Comparison of ENCODE assay signal across 9 cellular contexts in the genomic region with DNA sequence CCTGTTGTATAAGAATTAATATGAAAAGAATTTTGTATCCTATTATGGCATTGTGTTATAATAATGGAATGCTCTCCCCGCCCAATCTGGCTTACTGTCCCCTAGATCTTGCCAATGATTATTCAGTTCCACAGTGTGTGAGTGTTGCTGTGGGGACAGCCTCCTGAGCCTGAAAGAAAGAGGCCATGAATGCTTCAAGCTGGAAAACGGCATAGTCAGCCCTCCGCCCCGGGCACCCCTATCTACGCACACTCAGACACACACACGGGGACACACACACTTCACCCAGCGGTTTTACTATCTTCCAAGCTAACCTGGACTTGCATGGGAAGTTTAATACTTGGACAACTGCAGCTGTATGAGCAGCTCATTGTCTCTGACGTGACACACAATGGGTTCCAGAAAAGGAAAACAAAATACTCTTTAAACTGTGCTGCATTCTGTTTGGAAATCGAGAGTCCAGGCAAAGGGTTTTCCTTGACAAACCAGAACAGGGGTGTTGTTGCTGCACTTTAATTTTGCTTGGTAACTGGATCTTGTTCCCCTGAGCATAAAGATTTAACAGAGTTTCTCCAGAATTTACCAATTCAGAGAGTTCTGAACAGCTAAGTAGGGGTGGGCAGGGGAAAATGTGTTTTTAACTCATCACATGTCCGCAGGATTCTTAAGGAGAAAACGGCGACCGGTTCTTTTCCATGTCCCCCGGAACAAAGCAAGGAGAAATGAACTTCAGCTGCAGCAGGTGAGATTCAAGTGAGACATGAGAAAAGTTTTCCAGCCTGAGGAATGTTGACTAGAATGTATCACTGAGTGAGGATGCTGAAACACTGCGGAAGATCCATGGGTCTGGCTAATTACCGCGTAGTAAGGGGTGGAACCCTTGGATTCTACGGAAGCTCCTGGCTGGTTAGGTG.
DNase-seq lines count a peak whose midpoint lies in the region; ATAC-seq, FAIRE-seq and TF ChIP-seq lines count a peak whose summit lies in the region.
"Had no signal": no experiment of that assay in that cellular context is flagged by ENCODE, and none has a peak within 500 bp of the region (broad histone marks: within the 10 kb centered on the region; RNA-seq: fewer than 3 reads in every experiment).

No MANE protein-coding gene starts in this region.

- H3K9me3 Mint-ChIP-seq in GM23338 (no peaks in the 10 kb centered on the region), nephron progenitor cell (no peaks in the 10 kb centered on the region)

- no peak for TF ChIP-seq POLR2A in H54 (IDR thresholded peaks at IDR 0.05; ENCODE audit: low read depth, low read length)

- H2AFZ ChIP-seq in GM23338: no peak overlapping the region

- no peak overlapping the region for H3K9ac ChIP-seq in stomach smooth muscle (ENCODE audit: low read length in 2 of 2)

- H3K27me3 ChIP-seq in MG63 (no peaks in the 10 kb centered on the region), muscle layer of duodenum (ENCODE audit: low read depth, low read length) (no peaks in the 10 kb centered on the region), stomach smooth muscle (ENCODE audit: control insufficient read depth in 1 of 2, insufficient read depth in 2 of 2, low read length in 2 of 2) (no peaks in the 10 kb centered on the region), GM23338 (ENCODE audit: insufficient read depth) (no peaks in the 10 kb centered on the region)

- no peaks in the 10 kb centered on the region for H3K79me2 ChIP-seq in GM23338 (replicated peaks; ENCODE audit: insufficient read depth)

- H3K27ac Mint-ChIP-seq in GM23338 (no peak overlapping the region), nephron progenitor cell (no peak overlapping the region)

- peak; percentile 64 for DNase-seq in MG63
- peak; percentile 54 for DNase-seq in fibroblast of mammary gland (ENCODE audit: low read depth)
- no peak for DNase-seq in H54 (ENCODE audit: insufficient read length, low spot score)
- no peak for DNase-seq in GM23338 (ENCODE audit: low spot score)
- no peak for DNase-seq in nephron progenitor cell
- DNase-seq: foreskin melanocyte had no signal

- no peak overlapping the region for H3K4me2 ChIP-seq in GM23338

- no peaks in the 10 kb centered on the region for H3K36me3 Mint-ChIP-seq in GM23338 (ENCODE audit: low read depth)
- no peaks in the 10 kb centered on the region for H3K36me3 Mint-ChIP-seq in nephron progenitor cell (ENCODE audit: low read depth)

- no peak overlapping the region for H3K4me3 Mint-ChIP-seq in GM23338
- H3K4me3 Mint-ChIP-seq in nephron progenitor cell: no peak overlapping the region

- no peak for TF ChIP-seq CTCF in fibroblast of mammary gland (conservative IDR thresholded peaks at IDR 0.05; ENCODE audit: control insufficient read depth, insufficient read depth, low read depth, low read length)
- no peak for TF ChIP-seq CTCF in GM23338 (conservative IDR thresholded peaks at IDR 0.05; ENCODE audit: low read depth in 2 of 2)
- no peak for TF ChIP-seq CTCF in nephron progenitor cell (IDR thresholded peaks at IDR 0.05)

- H3K9me3 ChIP-seq in MG63 (no peaks in the 10 kb centered on the region), muscle layer of duodenum (ENCODE audit: control insufficient read depth in 1 of 2, low read length in 2 of 2) (no peaks in the 10 kb centered on the region), stomach smooth muscle (ENCODE audit: control insufficient read depth in 2 of 2, low read length in 2 of 2) (no peaks in the 10 kb centered on the region)

- no peaks in the 10 kb centered on the region for H3F3A ChIP-seq in GM23338 (replicated peaks; ENCODE audit: low read depth)

- no peaks in the 10 kb centered on the region for H3K27me3 Mint-ChIP-seq in GM23338 (ENCODE audit: insufficient read depth, low read depth, poor library complexity)
- peaks cover 6% of the 10 kb centered on the region for H3K27me3 Mint-ChIP-seq in nephron progenitor cell (ENCODE audit: low read depth, poor library complexity)

- peaks cover 16% of the 10 kb centered on the region; the same call in 2 of the 3 replicates for H3K4me1 Mint-ChIP-seq in GM23338
- peaks cover 31% of the 10 kb centered on the region for H3K4me1 Mint-ChIP-seq in nephron progenitor cell

- H4K20me1 ChIP-seq in GM23338 (replicated peaks; ENCODE audit: insufficient read depth): no peaks in the 10 kb centered on the region

- no peak for FAIRE-seq in H54 (lab: Jason Lieb, UNC)

- H3K9me2 ChIP-seq in GM23338 (ENCODE audit: insufficient read depth): no peaks in the 10 kb centered on the region

- H3K4me3 ChIP-seq in MG63 (no peak overlapping the region; the same call in 1 of the 2 replicates), fibroblast of mammary gland (ENCODE audit: control insufficient read depth, low read depth, low read length) (no peak overlapping the region), muscle layer of duodenum (ENCODE audit: low read depth in 1 of 2, low read length in 2 of 2) (peak overlapping the region in 1 of 2 donors; percentile 21), stomach smooth muscle (ENCODE audit: low read length in 2 of 2) (peak overlapping the region in 1 of 2 donors; percentile 35), GM23338 (no peak overlapping the region)

- H3K27ac ChIP-seq in muscle layer of duodenum (ENCODE audit: low read length): peak overlapping the region; percentile 64
- peak overlapping the region; percentile 66 for H3K27ac ChIP-seq in stomach smooth muscle (ENCODE audit: low read length)
- no peak overlapping the region for H3K27ac ChIP-seq in GM23338 (ENCODE audit: low read depth)

- ATAC-seq in GM23338 (no peak), HG02610 (IDR thresholded peaks at IDR 0.05; ENCODE audit: unreplicated experiment) (no peak)

- H3K36me3 ChIP-seq in MG63 (no peaks in the 10 kb centered on the region), muscle layer of duodenum (ENCODE audit: control insufficient read depth in 1 of 2, insufficient read depth in 2 of 2, low read length in 2 of 2) (no peaks in the 10 kb centered on the region), stomach smooth muscle (ENCODE audit: control insufficient read depth in 2 of 2, insufficient read depth in 2 of 2, low read length in 2 of 2) (no peaks in the 10 kb centered on the region), GM23338 (ENCODE audit: insufficient read depth) (no peaks in the 10 kb centered on the region)

- H3K4me1 ChIP-seq in muscle layer of duodenum (ENCODE audit: control insufficient read depth in 1 of 2, insufficient read depth in 2 of 2, low read length in 2 of 2) (peaks cover 19 to 25% of the 10 kb centered on the region in 2 donors), stomach smooth muscle (ENCODE audit: control insufficient read depth, insufficient read depth, low read length) (peaks cover 29% of the 10 kb centered on the region), GM23338 (ENCODE audit: insufficient read depth) (peaks cover 3% of the 10 kb centered on the region; the same call in 1 of the 2 replicates)

TF ChIP-seq in GM23338, 12 proteins besides CTCF, POLR2A, EP300 and RAD21:
- TF ChIP-seq, protein P1, sequence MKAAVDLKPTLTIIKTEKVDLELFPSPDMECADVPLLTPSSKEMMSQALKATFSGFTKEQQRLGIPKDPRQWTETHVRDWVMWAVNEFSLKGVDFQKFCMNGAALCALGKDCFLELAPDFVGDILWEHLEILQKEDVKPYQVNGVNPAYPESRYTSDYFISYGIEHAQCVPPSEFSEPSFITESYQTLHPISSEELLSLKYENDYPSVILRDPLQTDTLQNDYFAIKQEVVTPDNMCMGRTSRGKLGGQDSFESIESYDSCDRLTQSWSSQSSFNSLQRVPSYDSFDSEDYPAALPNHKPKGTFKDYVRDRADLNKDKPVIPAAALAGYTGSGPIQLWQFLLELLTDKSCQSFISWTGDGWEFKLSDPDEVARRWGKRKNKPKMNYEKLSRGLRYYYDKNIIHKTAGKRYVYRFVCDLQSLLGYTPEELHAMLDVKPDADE (IDR thresholded peaks at IDR 0.05): no peak

Comparison
In these comparisons a context has a peak if more than half of its experiments do, and no peak if none do; other contexts are left out.
1. DNase-seq: peak in MG63 (single experiment) and fibroblast of mammary gland (single experiment); none in H54 (single experiment), GM23338 (single experiment) and nephron progenitor cell (single experiment).